Comparison of ENCODE assay signal across 9 cellular contexts in the genomic region with DNA sequence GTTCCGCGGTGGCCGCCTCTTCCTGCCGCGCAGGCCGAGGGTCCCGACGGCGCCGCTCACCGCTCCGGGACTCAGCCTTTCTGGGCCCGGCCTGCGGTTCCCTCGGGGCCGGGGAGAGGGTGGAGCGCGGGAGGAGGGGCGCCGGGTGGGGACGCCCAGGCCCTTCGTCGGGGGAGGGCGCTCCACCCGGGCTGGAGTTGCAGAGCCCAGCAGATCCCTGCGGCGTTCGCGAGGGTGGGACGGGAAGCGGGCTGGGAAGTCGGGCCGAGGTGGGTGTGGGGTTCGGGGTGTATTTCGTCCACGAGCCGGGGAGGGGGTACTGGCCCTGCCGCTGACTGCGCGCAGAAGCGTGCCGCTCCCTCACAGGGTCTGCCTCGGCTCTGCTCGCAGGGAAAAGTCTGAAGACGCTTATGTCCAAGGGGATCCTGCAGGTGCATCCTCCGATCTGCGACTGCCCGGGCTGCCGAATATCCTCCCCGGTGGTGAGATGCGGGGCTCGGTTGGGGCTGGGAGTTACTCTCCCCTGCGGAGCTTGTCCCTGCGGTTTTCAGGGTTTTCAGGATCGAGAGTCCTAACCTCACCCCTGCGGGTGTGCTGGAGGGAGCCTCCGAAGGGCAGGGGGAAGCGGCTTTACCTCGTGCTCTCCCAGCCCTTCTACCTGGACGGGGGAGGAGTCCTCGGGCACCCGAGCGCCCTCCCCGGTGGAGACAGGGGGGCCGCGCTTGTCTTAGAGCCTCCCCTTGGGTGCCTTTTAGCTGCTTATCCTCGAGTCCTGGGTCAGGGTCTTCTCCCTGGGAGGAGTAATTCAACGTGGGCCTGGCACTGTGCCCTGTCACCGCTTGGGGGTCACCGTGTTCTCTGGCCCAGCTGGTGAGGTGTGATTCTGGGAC. TPM values are rescaled to one million over a fixed set of nuclear protein-coding genes. Genes with fewer than 3 reads are reported as not detected.
DNase-seq lines count a peak whose midpoint lies in the region; TF ChIP-seq lines count a peak whose summit lies in the region.
"Had no signal": no experiment of that assay in that cellular context is flagged by ENCODE, and none has a peak within 500 bp of the region (broad histone marks: within the 10 kb centered on the region; RNA-seq: fewer than 3 reads in every experiment).

No MANE protein-coding gene starts in this region.

- peak overlapping the region; percentile 82 for H3K4me3 Mint-ChIP-seq in glutamatergic neuron (ENCODE audit: unreplicated experiment)

- H4K20me1 ChIP-seq in smooth muscle cell (ENCODE audit: low read depth) = peaks cover 55% of the 10 kb centered on the region

- TF ChIP-seq CTCF in glutamatergic neuron (IDR thresholded peaks at IDR 0.05; ENCODE audit: partially characterized antibody, unreplicated experiment) (no peak), smooth muscle cell (IDR thresholded peaks at IDR 0.05; ENCODE audit: borderline replicate concordance, insufficient read depth, poor library complexity, severe bottlenecking) (no peak)

- H3K9me3 ChIP-seq in NT2/D1 (ENCODE audit: insufficient read depth, low read length) (no peaks in the 10 kb centered on the region), smooth muscle cell (replicated peaks; ENCODE audit: low read depth) (no peaks in the 10 kb centered on the region)

- H3K27me3 Mint-ChIP-seq in glutamatergic neuron (ENCODE audit: unreplicated experiment) = peaks cover 18% of the 10 kb centered on the region

- peaks cover 19% of the 10 kb centered on the region for H3K4me1 ChIP-seq in NT2/D1 (ENCODE audit: insufficient read depth, insufficient read length)
- peaks cover 10% of the 10 kb centered on the region for H3K4me1 ChIP-seq in smooth muscle cell (ENCODE audit: low read depth)

- peak overlapping the region; percentile 95 for H3K4me2 ChIP-seq in smooth muscle cell

- peak; percentile 56 for DNase-seq in NCI-H748 (lab: John Stamatoyannopoulos, UW; ENCODE audit: unreplicated experiment)
- no peak for DNase-seq in NCI-H748 treated with DMSO at 0.1 percent for 48 hours (lab: John Stamatoyannopoulos, UW)
- no peak for DNase-seq in NT2/D1 (ENCODE audit: low read depth, low spot score)
- DNase-seq in glutamatergic neuron = peak; percentile 67
- DNase-seq in smooth muscle cell (lab: John Stamatoyannopoulos, UW; ENCODE audit: unreplicated experiment) = peak; percentile 32
- no peak for DNase-seq in cerebellum (ENCODE audit: low spot score)
- DNase-seq in superior temporal gyrus (ENCODE audit: extremely low spot score) = no peak
- no peak for DNase-seq in mucosa of gallbladder (ENCODE audit: low spot score)

- no peaks in the 10 kb centered on the region for H3F3A ChIP-seq in smooth muscle cell (ENCODE audit: low read depth)

- peaks cover 18% of the 10 kb centered on the region for H3K4me1 Mint-ChIP-seq in glutamatergic neuron (ENCODE audit: low read depth, unreplicated experiment)

- H3K79me2 ChIP-seq in smooth muscle cell (ENCODE audit: low read depth) = no peaks in the 10 kb centered on the region

- 13% methylated on average over 46 of the region's 70 CpGs for WGBS in smooth muscle cell (ENCODE audit: low lambda C conversion rate)

- H3K9ac ChIP-seq in NT2/D1 (ENCODE audit: insufficient read length, low read depth) (peak overlapping the region; percentile 16), smooth muscle cell (ENCODE audit: low read depth) (no peak overlapping the region)

- H3K36me3 ChIP-seq in NT2/D1 (ENCODE audit: insufficient read depth, insufficient read length, low read length) (no peaks in the 10 kb centered on the region), smooth muscle cell (ENCODE audit: low read depth) (no peaks in the 10 kb centered on the region)

- H2AFZ ChIP-seq in smooth muscle cell (ENCODE audit: low read depth) = no peak overlapping the region

- H3K4me3 ChIP-seq in NT2/D1 (ENCODE audit: insufficient read length, low read depth) (peak overlapping the region; percentile 51), smooth muscle cell (peak overlapping the region; percentile 56)

- H3K36me3 Mint-ChIP-seq in glutamatergic neuron (ENCODE audit: unreplicated experiment) = peaks cover 3% of the 10 kb centered on the region

- H3K27ac ChIP-seq in smooth muscle cell (ENCODE audit: low read depth) = no peak overlapping the region

- H3K27me3 ChIP-seq in NT2/D1 (ENCODE audit: insufficient read depth, insufficient read length) = peaks cover 89% of the 10 kb centered on the region
- no peaks in the 10 kb centered on the region for H3K27me3 ChIP-seq in smooth muscle cell (ENCODE audit: low read depth)

- peaks cover 9% of the 10 kb centered on the region for H3K9me3 Mint-ChIP-seq in glutamatergic neuron (ENCODE audit: unreplicated experiment)

- H3K27ac Mint-ChIP-seq in glutamatergic neuron (ENCODE audit: unreplicated experiment) = no peak overlapping the region

RNA-seq across cellular contexts. Expression of gene SAMD11, which starts 2.1 kb away (rescaled TPM):
- total RNA-seq in glutamatergic neuron (ENCODE audit: unreplicated experiment) (46.2 TPM), smooth muscle cell (7.5 and 18.0 TPM in 2 replicates), cerebellum (2.4 TPM), mucosa of gallbladder (15.0 TPM)
- 21.1 and 24.1 TPM in 2 replicates for polyA plus RNA-seq in smooth muscle cell
- polyA plus RNA-seq: keratinocyte had no signal

RNA-seq across cellular contexts. Expression of gene NOC2L, which starts 33.3 kb away (rescaled TPM):
- total RNA-seq in glutamatergic neuron (ENCODE audit: unreplicated experiment) = 90.3 TPM
- total RNA-seq in smooth muscle cell = 34.5 and 38.9 TPM in 2 replicates
- polyA plus RNA-seq in smooth muscle cell = 64.0 and 76.3 TPM in 2 replicates
- 30.2 TPM for total RNA-seq in cerebellum
- 54.1 TPM for total RNA-seq in mucosa of gallbladder

RNA-seq across cellular contexts. Expression of gene KLHL17, which starts 34.6 kb away (rescaled TPM):
- total RNA-seq in glutamatergic neuron (ENCODE audit: unreplicated experiment) (103 TPM), smooth muscle cell (10.2 and 12.4 TPM in 2 replicates), cerebellum (7.3 TPM), mucosa of gallbladder (22.5 TPM)
- 29.9 and 32.7 TPM in 2 replicates for polyA plus RNA-seq in smooth muscle cell

RNA-seq across cellular contexts. Expression of gene PLEKHN1, which starts 40.5 kb away (rescaled TPM):
- total RNA-seq in glutamatergic neuron (ENCODE audit: unreplicated experiment) (0.29 TPM), smooth muscle cell (1.9 and 2.6 TPM in 2 replicates), cerebellum (not detected), mucosa of gallbladder (1.8 TPM)
- 5.2 and 9.6 TPM in 2 replicates for polyA plus RNA-seq in smooth muscle cell

RNA-seq across cellular contexts. Expression of gene PERM1, which starts 56.1 kb away (rescaled TPM):
- 0.32 TPM for total RNA-seq in glutamatergic neuron (ENCODE audit: unreplicated experiment)
- 0.22 TPM in 1 of 2 replicates, not detected in the other for total RNA-seq in smooth muscle cell
- polyA plus RNA-seq in smooth muscle cell = 2.6 and 3.1 TPM in 2 replicates
- 0.18 TPM for total RNA-seq in cerebellum
- total RNA-seq in mucosa of gallbladder = 0.35 TPM
- polyA plus RNA-seq: keratinocyte had no signal

Comparison
In these comparisons a context has a peak if more than half of its experiments do, and no peak if none do; other contexts are left out.
1. DNase-seq: peak in NCI-H748 (single experiment), glutamatergic neuron (single experiment) and smooth muscle cell (single experiment); none in NCI-H748 treated with DMSO at 0.1 percent for 48 hours (single experiment), NT2/D1 (single experiment), cerebellum (single experiment), superior temporal gyrus (single experiment) and mucosa of gallbladder (single experiment).